Comparison of ENCODE assay signal across 1 cellular context in the genomic region with DNA sequence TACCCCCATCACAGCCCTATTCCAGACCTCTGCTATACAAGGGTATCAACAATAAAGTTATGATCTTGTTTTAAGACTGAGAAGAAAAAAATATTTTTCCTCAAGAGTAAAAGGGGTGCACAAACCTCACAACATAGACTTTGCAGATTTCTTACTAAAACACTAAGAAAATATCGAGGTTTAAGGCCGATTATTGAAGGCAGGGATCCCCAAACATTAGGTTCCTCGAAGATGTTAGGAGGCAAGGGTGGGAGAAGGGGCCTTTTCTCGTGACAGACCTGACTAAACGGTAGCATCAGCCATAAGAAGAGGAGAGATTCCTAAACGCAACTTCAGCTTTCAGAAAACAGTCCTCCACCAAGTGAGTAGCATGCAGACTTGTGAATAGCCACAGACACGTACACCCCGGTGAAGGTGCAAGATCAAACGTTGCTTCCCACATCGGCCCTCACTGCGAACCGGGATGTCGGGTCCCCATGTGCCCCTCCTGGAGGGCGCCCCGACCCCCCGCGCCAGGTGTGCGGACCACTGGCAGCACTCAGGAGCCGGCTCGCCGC.
TF ChIP-seq lines count a peak whose summit lies in the region.

No MANE protein-coding gene starts in this region.

TF ChIP-seq in IMR-90, 13 proteins besides CTCF, POLR2A, EP300 and RAD21 (continued from another document):
- TF ChIP-seq, protein P1, sequence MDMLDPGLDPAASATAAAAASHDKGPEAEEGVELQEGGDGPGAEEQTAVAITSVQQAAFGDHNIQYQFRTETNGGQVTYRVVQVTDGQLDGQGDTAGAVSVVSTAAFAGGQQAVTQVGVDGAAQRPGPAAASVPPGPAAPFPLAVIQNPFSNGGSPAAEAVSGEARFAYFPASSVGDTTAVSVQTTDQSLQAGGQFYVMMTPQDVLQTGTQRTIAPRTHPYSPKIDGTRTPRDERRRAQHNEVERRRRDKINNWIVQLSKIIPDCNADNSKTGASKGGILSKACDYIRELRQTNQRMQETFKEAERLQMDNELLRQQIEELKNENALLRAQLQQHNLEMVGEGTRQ (IDR thresholded peaks at IDR 0.05; ENCODE audit: low read depth, low read length), result no peak
- TF ChIP-seq RCOR1 (IDR thresholded peaks at IDR 0.05; ENCODE audit: insufficient replicate concordance, low read length), result no peak
TF ChIP-seq in IMR-90: peak in this region for 0.
